ENCODE assay signal across 22 cellular contexts in the genomic region with DNA sequence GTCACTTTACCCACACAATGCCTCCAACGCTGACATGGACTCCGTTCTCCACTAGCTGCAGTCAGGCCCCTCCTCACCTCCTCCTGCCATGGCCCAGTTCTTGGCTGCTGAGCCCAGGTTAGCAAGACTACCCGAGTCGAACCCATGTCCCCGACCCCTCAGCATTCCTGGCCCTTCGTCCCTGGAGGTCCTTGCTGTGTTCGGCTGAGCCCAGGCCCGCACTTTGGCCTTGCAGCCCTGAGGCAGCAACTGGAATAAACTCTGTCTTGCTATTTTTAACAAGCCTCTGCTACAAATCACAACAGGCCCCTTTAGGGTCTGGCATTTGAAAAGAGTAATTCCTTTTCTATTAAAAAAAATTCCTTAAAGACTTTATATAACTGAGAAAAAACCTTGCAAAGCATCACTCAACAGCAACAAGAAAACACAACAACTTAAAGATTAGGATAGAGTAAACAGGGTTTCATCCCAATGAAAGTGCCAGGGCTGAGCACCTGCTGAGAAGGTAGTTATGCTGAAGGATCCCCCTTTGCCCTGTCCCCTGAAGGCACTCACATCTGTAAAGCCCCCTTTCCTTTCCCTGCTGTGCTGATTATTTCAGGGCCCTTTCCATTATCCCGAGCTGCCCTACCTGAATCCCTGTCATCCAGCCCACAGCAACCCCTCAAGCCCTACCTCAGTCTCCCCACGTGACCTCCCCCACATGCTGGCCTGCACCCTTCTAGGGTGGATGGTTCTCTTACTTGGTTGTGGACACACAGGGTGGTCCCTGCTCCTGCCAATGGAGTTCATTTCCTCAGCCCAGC.
"Had no signal": no experiment of that assay in that cellular context is flagged by ENCODE, and none has a peak within 500 bp of the region (broad histone marks: within the 10 kb centered on the region; RNA-seq: fewer than 3 reads in every experiment).

No MANE protein-coding gene starts in this region.

- H3K4me3 ChIP-seq: dorsolateral prefrontal cortex, heart left ventricle, mucosa of descending colon, ovary, right atrium auricular region, sigmoid colon, skin epidermis, stomach, uterus had no signal

- H3K27ac ChIP-seq: dorsolateral prefrontal cortex, ovary, right atrium auricular region, sigmoid colon, skin epidermis, stomach, uterus had no signal

- DNase-seq: cortex of kidney; dorsolateral prefrontal cortex; effector CD8-positive, alpha-beta T cell; heart left ventricle; hippocampal formation; islet precursor cell; mammary epithelial cell; mucosa of descending colon; naive thymus-derived CD8-positive, alpha-beta T cell; nucleus accumbens; ovary; sigmoid colon; stimulated activated CD4-positive, alpha-beta T cell treated with anti-CD3 and anti-CD28 coated beads, Interleukin-2, amount 100 ng/mL, for 24 hours; stimulated activated CD4-positive, alpha-beta T cell treated with anti-CD3 and anti-CD28 coated beads, Interleukin-4, amount 100 ng/mL, for 4 hours; stimulated activated naive CD4-positive, alpha-beta T cell; stomach; substantia nigra; uterus had no signal

- ATAC-seq: left lobe of liver; mucosa of descending colon; naive thymus-derived CD8-positive, alpha-beta T cell had no signal

- H3K4me3 Mint-ChIP-seq: naive thymus-derived CD8-positive, alpha-beta T cell; type B pancreatic cell had no signal

- H3K36me3 Mint-ChIP-seq: naive thymus-derived CD8-positive, alpha-beta T cell; type B pancreatic cell had no signal

- H3K27me3 ChIP-seq: ovary, right atrium auricular region, sigmoid colon, uterus had no signal

- H3K27ac Mint-ChIP-seq: type B pancreatic cell had no signal

- H3K9me3 ChIP-seq: heart left ventricle, mucosa of descending colon, ovary, right atrium auricular region, sigmoid colon, stomach, uterus had no signal

- H3K36me3 ChIP-seq: heart left ventricle, ovary, right atrium auricular region, sigmoid colon, stomach, uterus had no signal

- H3K9me3 Mint-ChIP-seq: naive thymus-derived CD8-positive, alpha-beta T cell; type B pancreatic cell had no signal

- H3K4me1 ChIP-seq: uterus had no signal
